Comparison of ENCODE assay signal across 5 cellular contexts in genomic region chr22:11048884-11049283, GRCh38.
DNase-seq lines count a peak whose midpoint lies in the region; ATAC-seq, FAIRE-seq and TF ChIP-seq lines count a peak whose summit lies in the region.
"Not testable (repeated sequence)": the region's sequence is repeated elsewhere in the genome, so short reads cannot be mapped to it uniquely, and the experiment has no call there.

No MANE protein-coding gene starts in this region.

- not testable (repeated sequence) for FAIRE-seq in HepG2 (lab: Jason Lieb, UNC)

- H3K4me3 ChIP-seq in endodermal cell (ENCODE audit: low read length) (peak overlapping the region; percentile 72), iPS-20b (ENCODE audit: low read length) (peak overlapping the region; percentile 10; the same call in 1 of the 2 replicates)
- not testable (repeated sequence) for H3K4me3 ChIP-seq in HepG2 (replicated peaks in 1 of 3; ENCODE audit: insufficient read depth in 1 of 3, low read depth in 2 of 3, low read length in 3 of 3)

- not testable (repeated sequence) for H3K27me3 ChIP-seq in endodermal cell (ENCODE audit: control insufficient read depth, insufficient read depth, low read length, poor library complexity, severe bottlenecking); iPS-20b (ENCODE audit: insufficient read depth, low read length); HepG2 (ENCODE audit: control insufficient read depth in 1 of 2, insufficient read depth in 2 of 2, low read length in 2 of 2)

- in situ Hi-C loops in HepG2 (cut with HindIII; ENCODE audit: extremely low pct_ligation_motif_present, low pct_unique_long_range_greater_than_20kb), result not testable (repeated sequence)

- not testable (repeated sequence) for ATAC-seq in HepG2

- H3K9me3 Mint-ChIP-seq in endodermal cell (peaks cover 45% of the 10 kb centered on the region), endothelial cell (ENCODE audit: unreplicated experiment) (peaks cover 21% of the 10 kb centered on the region), glutamatergic neuron (ENCODE audit: unreplicated experiment) (peaks cover 23% of the 10 kb centered on the region)

- not testable (repeated sequence) for TF ChIP-seq RAD21 in HepG2 (CRISPR knock-in tag; IDR thresholded peaks at IDR 0.05)

- not testable (repeated sequence) for H3K27ac ChIP-seq in endodermal cell (ENCODE audit: low read depth, low read length); iPS-20b (ENCODE audit: low read length); HepG2 (ENCODE audit: extremely low read length, insufficient read depth, low read length)

- POLR2A ChIA-PET in HepG2 (lab: Yijun Ruan, JAX), result not testable (repeated sequence)

- H3K4me3 Mint-ChIP-seq in endodermal cell; glutamatergic neuron (ENCODE audit: unreplicated experiment): not testable (repeated sequence)
- H3K4me3 Mint-ChIP-seq in endothelial cell (ENCODE audit: unreplicated experiment), result peak overlapping the region; percentile 3

- TF ChIP-seq EP300 in HepG2 (IDR thresholded peaks at IDR 0.05; ENCODE audit: low read depth in 2 of 2, low read length in 2 of 2); HepG2 (CRISPR knock-in tag; IDR thresholded peaks at IDR 0.05; ENCODE audit: borderline replicate concordance): not testable (repeated sequence)

- not testable (repeated sequence) for H2AFZ ChIP-seq in HepG2 (ENCODE audit: low read length)

- CTCF ChIA-PET in HepG2 (lab: Yijun Ruan, JAX; ENCODE audit: low intra/inter-chr PET ratio, low total read pairs), result not testable (repeated sequence)

- intact Hi-C loops in HepG2 (cut with micrococcal nuclease; ENCODE audit: unreplicated experiment), result not testable (repeated sequence)

- H3K9ac ChIP-seq in endodermal cell (ENCODE audit: extremely low read depth, low read length, poor library complexity, severe bottlenecking); iPS-20b (ENCODE audit: low read depth, low read length); HepG2 (ENCODE audit: insufficient read depth, low read depth, low read length): not testable (repeated sequence)

- not testable (repeated sequence) for TF ChIP-seq POLR2A in HepG2 (IDR thresholded peaks at IDR 0.05; ENCODE audit: insufficient read depth in 1 of 2, low read depth in 2 of 2, low read length in 2 of 2)

- H3K36me3 ChIP-seq in endodermal cell (ENCODE audit: control insufficient read depth, insufficient read depth, low read length); iPS-20b (ENCODE audit: insufficient read depth, low read depth, low read length); HepG2 (replicated peaks in 1 of 2; ENCODE audit: control insufficient read depth in 1 of 2, insufficient read depth in 2 of 2, low read length in 2 of 2): not testable (repeated sequence)

- H3K4me2 ChIP-seq in HepG2 (ENCODE audit: low read depth, low read length), result not testable (repeated sequence)

- not testable (repeated sequence) for BruUV-seq in HepG2 (replicated peaks; lab: Mats Ljungman, UMichigan)

- H3K27ac Mint-ChIP-seq in endodermal cell; endothelial cell (ENCODE audit: unreplicated experiment): not testable (repeated sequence)
- peak overlapping the region; percentile 17 for H3K27ac Mint-ChIP-seq in glutamatergic neuron (ENCODE audit: unreplicated experiment)

- H3K9me3 ChIP-seq in endodermal cell (ENCODE audit: control insufficient read depth, low read length) (peaks cover 48% of the 10 kb centered on the region), iPS-20b (ENCODE audit: insufficient read depth, low read depth, low read length) (peaks cover 66% of the 10 kb centered on the region), HepG2 (ENCODE audit: low read length) (peaks cover 69% of the 10 kb centered on the region)

- not testable (repeated sequence) for H3K79me2 ChIP-seq in HepG2 (ENCODE audit: insufficient read depth, low read length)

- not testable (repeated sequence) for TF ChIP-seq CTCF in endodermal cell (conservative IDR thresholded peaks at IDR 0.05); endothelial cell (IDR thresholded peaks at IDR 0.05; ENCODE audit: unreplicated experiment); glutamatergic neuron (IDR thresholded peaks at IDR 0.05; ENCODE audit: partially characterized antibody, unreplicated experiment); HepG2 (CRISPR knock-in tag; IDR thresholded peaks at IDR 0.05)

- 78 to 88% methylated on average over 1 of the region's 1 CpG for WGBS in endodermal cell (ENCODE audit: insufficient coverage in 1 of 2, insufficient read length in 1 of 2), 2 experiments
- 54% methylated on average over 1 of the region's 1 CpG for WGBS in HepG2 (ENCODE audit: low lambda C conversion rate)

- not testable (repeated sequence) for H4K20me1 ChIP-seq in HepG2 (ENCODE audit: insufficient read depth, low read length)

- H3K27me3 Mint-ChIP-seq in endodermal cell (ENCODE audit: insufficient read depth); endothelial cell (ENCODE audit: unreplicated experiment); glutamatergic neuron (ENCODE audit: unreplicated experiment): not testable (repeated sequence)

- DNase-seq in endodermal cell; endothelial cell (ENCODE audit: low spot score); glutamatergic neuron; HepG2 (ENCODE audit: low spot score): not testable (repeated sequence)

- H3K36me3 Mint-ChIP-seq in endodermal cell (ENCODE audit: low read depth), result not testable (repeated sequence)
- H3K36me3 Mint-ChIP-seq in endothelial cell (ENCODE audit: low read depth, unreplicated experiment), result peaks cover 19% of the 10 kb centered on the region
- H3K36me3 Mint-ChIP-seq in glutamatergic neuron (ENCODE audit: unreplicated experiment), result peaks cover 19% of the 10 kb centered on the region

- H3K4me1 ChIP-seq in endodermal cell (ENCODE audit: control insufficient read depth, insufficient read depth, low read length); iPS-20b (ENCODE audit: insufficient read depth, low read length); HepG2 (ENCODE audit: insufficient read depth, low read length): not testable (repeated sequence)

- H3K4me1 Mint-ChIP-seq in endodermal cell; endothelial cell (ENCODE audit: unreplicated experiment); glutamatergic neuron (ENCODE audit: low read depth, unreplicated experiment): not testable (repeated sequence)

TF ChIP-seq in HepG2, 621 proteins besides CTCF, POLR2A, EP300 and RAD21 (continues in another document):
- TF ChIP-seq ARNT (IDR thresholded peaks at IDR 0.05) (0 out of 2 replicates have a peak, but pooled peaks have one; percentile 84), FOXP1 (IDR thresholded peaks at IDR 0.05) (peak; percentile 50; the same call in 1 of the 2 replicates), FOXA1 (IDR thresholded peaks at IDR 0.05) (0 out of 2 replicates have a peak, but pooled peaks have one; percentile 15), SOX6 (IDR thresholded peaks at IDR 0.05) (peak; percentile 47; the same call in 1 of the 2 replicates), ATF7 (IDR thresholded peaks at IDR 0.05) (peak; percentile 33), NONO (IDR thresholded peaks at IDR 0.05) (0 out of 2 replicates have a peak, but pooled peaks have one; percentile 73), ATM (IDR thresholded peaks at IDR 0.05; ENCODE audit: borderline replicate concordance) (peak; percentile 80; the same call in 1 of the 2 replicates)
- TF ChIP-seq FOXP1 (CRISPR knock-in tag; IDR thresholded peaks at IDR 0.05); FOXA1 (CRISPR knock-in tag; IDR thresholded peaks at IDR 0.05); SOX6 (CRISPR knock-in tag; IDR thresholded peaks at IDR 0.05); ATF7 (CRISPR knock-in tag; IDR thresholded peaks at IDR 0.05); NONO (CRISPR knock-in tag; conservative IDR thresholded peaks at IDR 0.05): not testable (repeated sequence)
- TF ChIP-seq, protein P1, sequence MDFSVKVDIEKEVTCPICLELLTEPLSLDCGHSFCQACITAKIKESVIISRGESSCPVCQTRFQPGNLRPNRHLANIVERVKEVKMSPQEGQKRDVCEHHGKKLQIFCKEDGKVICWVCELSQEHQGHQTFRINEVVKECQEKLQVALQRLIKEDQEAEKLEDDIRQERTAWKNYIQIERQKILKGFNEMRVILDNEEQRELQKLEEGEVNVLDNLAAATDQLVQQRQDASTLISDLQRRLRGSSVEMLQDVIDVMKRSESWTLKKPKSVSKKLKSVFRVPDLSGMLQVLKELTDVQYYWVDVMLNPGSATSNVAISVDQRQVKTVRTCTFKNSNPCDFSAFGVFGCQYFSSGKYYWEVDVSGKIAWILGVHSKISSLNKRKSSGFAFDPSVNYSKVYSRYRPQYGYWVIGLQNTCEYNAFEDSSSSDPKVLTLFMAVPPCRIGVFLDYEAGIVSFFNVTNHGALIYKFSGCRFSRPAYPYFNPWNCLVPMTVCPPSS (IDR thresholded peaks at IDR 0.05), result peak; percentile 97
